25 cellular contexts compared by ENCODE assay signal in the genomic region with DNA sequence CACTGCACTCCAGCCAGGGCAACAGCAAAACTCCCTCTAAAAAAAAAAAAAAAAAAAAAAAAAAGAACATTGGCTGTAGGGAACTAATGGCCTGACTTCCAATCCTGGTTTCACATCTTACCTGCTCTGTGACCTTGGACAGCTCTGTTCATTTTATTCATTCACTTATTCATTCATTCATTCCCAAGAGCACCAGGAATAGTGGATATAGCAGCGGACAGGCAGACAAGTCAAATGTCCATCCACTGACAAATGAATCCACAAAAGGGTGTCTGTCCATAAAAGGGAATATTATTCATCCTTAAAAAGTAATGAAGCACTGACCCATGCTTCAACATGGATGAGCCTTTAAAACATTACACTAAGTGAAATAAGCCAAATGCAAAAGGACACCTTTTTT.
"Had no signal": no experiment of that assay in that cellular context is flagged by ENCODE, and none has a peak within 500 bp of the region (broad histone marks: within the 10 kb centered on the region; RNA-seq: fewer than 3 reads in every experiment).

No MANE protein-coding gene starts in this region.

- H3K9ac ChIP-seq: KMS-11, SK-N-SH had no signal

- DNase-seq: IMR-90; Kasumi-1; MM.1S; NCI-H1092 treated with DMSO at 0.1 percent for 48 hours; NCI-H1436; NCI-H187; NCI-H2029; NCI-H2081 treated with DMSO at 0.1 percent for 48 hours; NCI-H2171; NCI-H226; NCI-H446; NCI-H510A; NCI-H524 treated with DMSO at 0.1 percent for 48 hours; NCI-H69; NCI-H774; NK-92 treated with Interleukin-12 subunit alpha and Interleukin-12 subunit beta, amount 100 ng/mL, for 24 hours; PC-3; SHP77; SK-N-SH; SW 1271; T-cell had no signal

- ATAC-seq: HepG2, Panc1, PC-3, T-cell had no signal

- H3K27ac ChIP-seq: KMS-11, RWPE1 had no signal

- H3K4me3 Mint-ChIP-seq: T-cell had no signal

- H3K4me2 ChIP-seq: KMS-11, SK-N-SH had no signal

- H3K27me3 Mint-ChIP-seq: T-cell had no signal

- H3K9me3 ChIP-seq: SK-N-SH had no signal
